ENCODE assay signal across 17 cellular contexts in genomic region chr2:141611-142010, GRCh38.
DNase-seq lines count a peak whose midpoint lies in the region; ATAC-seq, FAIRE-seq and TF ChIP-seq lines count a peak whose summit lies in the region.
"Had no signal": no experiment of that assay in that cellular context is flagged by ENCODE, and none has a peak within 500 bp of the region (broad histone marks: within the 10 kb centered on the region; RNA-seq: fewer than 3 reads in every experiment).

No MANE protein-coding gene starts in this region.

- peak overlapping the region in 2 of 3 experiments; percentile 67 to 88 for H3K27ac Mint-ChIP-seq in nephron
- H3K27ac Mint-ChIP-seq: CD4-positive, alpha-beta memory T cell; HFFc6 had no signal

- no peaks in the 10 kb centered on the region for H3K36me3 Mint-ChIP-seq in nephron (ENCODE audit: low read depth)
- H3K36me3 Mint-ChIP-seq: CD4-positive, alpha-beta memory T cell had no signal

- H3K9me3 ChIP-seq in esophagus squamous epithelium (no peaks in the 10 kb centered on the region), heart right ventricle (no peaks in the 10 kb centered on the region)
- H3K9me3 ChIP-seq: BE2C, HAP-1 had no signal

- FAIRE-seq in bronchial epithelial cell (lab: Jason Lieb, UNC), result no peak
- FAIRE-seq: GM12891, H1, HTR-8/SVneo had no signal

- H3K4me1 Mint-ChIP-seq in nephron, result peaks cover 5% of the 10 kb centered on the region

- WGBS in esophagus squamous epithelium, 2 donors, result 22 to 31% methylated on average over 4 of the region's 4 CpGs
- WGBS in heart right ventricle, 2 donors, result 45 to 63% methylated on average over 4 of the region's 4 CpGs

- in situ Hi-C loops in KBM-7 (cut with MboI; ENCODE audit: low pct_unique_long_range_greater_than_20kb, low sequenced_read_pairs), result no loop called here

- no peaks in the 10 kb centered on the region for H3K27me3 ChIP-seq in bronchial epithelial cell (ENCODE audit: control insufficient read depth, insufficient read depth, low read length)
- no peaks in the 10 kb centered on the region for H3K27me3 ChIP-seq in esophagus squamous epithelium
- peaks cover 0 to 29% (median 11%) of the 10 kb centered on the region in 7 donors for H3K27me3 ChIP-seq in heart right ventricle
- peaks cover 0 to 16% (median 0%) of the 10 kb centered on the region in 45 donors for H3K27me3 ChIP-seq in dorsolateral prefrontal cortex
- H3K27me3 ChIP-seq: BE2C had no signal

- no peak for ATAC-seq in heart right ventricle

- H3K4me1 ChIP-seq in esophagus squamous epithelium (peaks cover 0 to 12% (median 3%) of the 10 kb centered on the region in 3 donors), heart right ventricle (no peaks in the 10 kb centered on the region)
- H3K4me1 ChIP-seq: A549, BE2C, HAP-1 had no signal

- DNase-seq in KBM-7 (peak; percentile 34), bronchial epithelial cell (ENCODE audit: low read depth) (peak; percentile 72), esophagus squamous epithelium (lab: John Stamatoyannopoulos, UW) (no peak), heart right ventricle (no peak), NCI-H510A (lab: John Stamatoyannopoulos, UW) (no peak), dorsolateral prefrontal cortex (no peak)
- DNase-seq: BE2C, DMS79, HFFc6 had no signal

- TF ChIP-seq POLR2A in esophagus squamous epithelium (IDR thresholded peaks at IDR 0.05), result no peak

- H3K27me3 Mint-ChIP-seq in nephron (ENCODE audit: low read depth), result peaks cover 10% of the 10 kb centered on the region

- no peaks in the 10 kb centered on the region for H3K9me3 Mint-ChIP-seq in nephron

- no peak overlapping the region for H3K4me3 ChIP-seq in bronchial epithelial cell (ENCODE audit: low read depth, low read length)
- no peak overlapping the region for H3K4me3 ChIP-seq in esophagus squamous epithelium
- no peak overlapping the region for H3K4me3 ChIP-seq in heart right ventricle
- H3K4me3 ChIP-seq in dorsolateral prefrontal cortex, result no peak overlapping the region
- H3K4me3 ChIP-seq: A549, HAP-1 had no signal

- intact Hi-C loops in esophagus squamous epithelium (cut with DNase I), result no loop called here
- intact Hi-C loops in heart right ventricle (cut with DNase I), result no loop called here
- intact Hi-C loops in dorsolateral prefrontal cortex (cut with DNase I), result no loop called here

- H3K36me3 ChIP-seq in bronchial epithelial cell (ENCODE audit: control insufficient read depth, insufficient read depth, low read length) (no peaks in the 10 kb centered on the region), esophagus squamous epithelium (no peaks in the 10 kb centered on the region), heart right ventricle (no peaks in the 10 kb centered on the region)
- H3K36me3 ChIP-seq: BE2C, HAP-1 had no signal

- H3K4me3 Mint-ChIP-seq in nephron, result no peak overlapping the region
- H3K4me3 Mint-ChIP-seq: CD4-positive, alpha-beta memory T cell; HFFc6 had no signal

- TF ChIP-seq CTCF in bronchial epithelial cell (IDR thresholded peaks at IDR 0.05; ENCODE audit: insufficient read depth, low read length, severe bottlenecking) (no peak), esophagus squamous epithelium (IDR thresholded peaks at IDR 0.05) (no peak), nephron (IDR thresholded peaks at IDR 0.05; ENCODE audit: unreplicated experiment in 3 of 3) (no peak), heart right ventricle (IDR thresholded peaks at IDR 0.05) (no peak), dorsolateral prefrontal cortex (IDR thresholded peaks at IDR 0.05 in 54 of 56, conservative IDR thresholded peaks at IDR 0.05 in 2 of 56; ENCODE audit: low read depth in 1 of 56, partially characterized antibody in 56 of 56) (no peak)

- H3K27ac ChIP-seq in esophagus squamous epithelium, result peak overlapping the region; percentile 50 to 59 (median 54)
- no peak overlapping the region for H3K27ac ChIP-seq in heart right ventricle
- H3K27ac ChIP-seq in dorsolateral prefrontal cortex, result no peak overlapping the region
- H3K27ac ChIP-seq: A549, C4-2B had no signal

Comparison
In these comparisons a context has a peak if more than half of its experiments do, and no peak if none do; other contexts are left out.
1. DNase-seq: peak in KBM-7 (single experiment) and bronchial epithelial cell (single experiment); none in esophagus squamous epithelium (single experiment), heart right ventricle (0 of 2), NCI-H510A (single experiment) and dorsolateral prefrontal cortex (0 of 10).
2. H3K27ac ChIP-seq: peak in esophagus squamous epithelium (4 of 4); none in heart right ventricle (0 of 10) and dorsolateral prefrontal cortex (0 of 59).